In genomic region chr14:63654346-63654745, GRCh38 we compare ENCODE assay signal across 24 cellular contexts. TPM values are rescaled to one million over a fixed set of nuclear protein-coding genes. Genes with fewer than 3 reads are reported as not detected.
A peak's percentile ranks its signal among the peaks of the same experiment; 100 is the strongest.
DNase-seq lines count a peak whose midpoint lies in the region; ATAC-seq and TF ChIP-seq lines count a peak whose summit lies in the region.
"Had no signal": no experiment of that assay in that cellular context is flagged by ENCODE, and none has a peak within 500 bp of the region (broad histone marks: within the 10 kb centered on the region; RNA-seq: fewer than 3 reads in every experiment).

No MANE protein-coding gene starts in this region.

- H3K4me3 ChIP-seq in SK-N-SH (ENCODE audit: low read depth in 2 of 2, low read length in 1 of 2), result no peak overlapping the region
- H3K4me3 ChIP-seq: ascending aorta, cardiac muscle cell, SJCRH30, skin epidermis had no signal

- 59% methylated on average over 2 of the region's 2 CpGs for WGBS in SK-N-SH (ENCODE audit: low lambda C conversion rate)

- H3K4me1 ChIP-seq in SK-N-SH (ENCODE audit: control insufficient read depth in 1 of 2, insufficient read depth in 2 of 2, low read depth in 1 of 2, low read length in 1 of 2), result no peaks in the 10 kb centered on the region
- H3K4me1 ChIP-seq: ascending aorta, SJCRH30 had no signal

- H3K27me3 ChIP-seq in SK-N-SH (ENCODE audit: insufficient read depth), result no peaks in the 10 kb centered on the region
- H3K27me3 ChIP-seq: ascending aorta, cardiac muscle cell, SJCRH30 had no signal

- intact Hi-C loops in cardiac septum (cut with DNase I), result no loop called here

- peaks cover 5% of the 10 kb centered on the region for H3F3A ChIP-seq in SK-N-SH (replicated peaks; ENCODE audit: insufficient read depth)

- H2AFZ ChIP-seq in SK-N-SH (ENCODE audit: low read depth), result no peak overlapping the region

- no peak overlapping the region for H3K9ac ChIP-seq in SK-N-SH

- H4K20me1 ChIP-seq in SK-N-SH (ENCODE audit: insufficient read depth), result no peaks in the 10 kb centered on the region

- no peaks in the 10 kb centered on the region for H3K36me3 ChIP-seq in SK-N-SH (replicated peaks in 1 of 2; ENCODE audit: control insufficient read depth in 1 of 2, insufficient read depth in 2 of 2, low read length in 1 of 2)
- H3K36me3 ChIP-seq: ascending aorta, cardiac muscle cell, SJCRH30 had no signal

- no peak for ATAC-seq in SK-N-SH treated with all-trans-retinoic acid at 6 μM for 48 hours
- ATAC-seq: esophagus mucosa; left lobe of liver; stimulated activated naive B cell treated with anti-CD40 and anti-IgM and Interleukin-4, amounts not matched to agents 10 μg/mL and 1 μg/mL and 100 μg/mL, for 72 hours had no signal

- peak overlapping the region in 1 of 2 experiments; percentile 23; a peak in 2 of 4 replicates for H3K27ac ChIP-seq in SK-N-SH (ENCODE audit: low read depth in 2 of 2, low read length in 1 of 2)
- H3K27ac ChIP-seq: 22Rv1, ascending aorta, cardiac muscle cell, SJCRH30, skin epidermis had no signal

- H3K9me2 ChIP-seq in SK-N-SH, result no peaks in the 10 kb centered on the region

- H3K9me3 ChIP-seq in SK-N-SH, result no peaks in the 10 kb centered on the region
- H3K9me3 ChIP-seq: ascending aorta, SJCRH30 had no signal

- H3K79me2 ChIP-seq in SK-N-SH (ENCODE audit: insufficient read depth), result no peaks in the 10 kb centered on the region

- DNase-seq in SK-N-SH (no peak), HS-27A (ENCODE audit: low read depth) (peak; percentile 51), fibroblast of peridontal ligament (ENCODE audit: extremely low read depth) (peak; percentile 31), stromal cell of bone marrow (ENCODE audit: low read depth) (peak; percentile 46), cardiac septum (ENCODE audit: low spot score) (no peak), OCI-M2 (lab: John Stamatoyannopoulos, UW; ENCODE audit: unreplicated experiment) (no peak)
- no peak for DNase-seq in stimulated activated CD4-positive, alpha-beta T cell treated with anti-CD3 and anti-CD28 coated beads, Interleukin-2, amount 100 ng/mL, for 24 hours
- DNase-seq: activated B cell treated with CpG ODN at 0.5 μM for 24 hours; activated CD4-positive, alpha-beta T cell treated with anti-CD3 and anti-CD28 coated beads, Interleukin-2, amount 10 ng/mL, durations not matched to agents 7 days and 5 days; activated naive CD8-positive, alpha-beta T cell treated with anti-CD3 and anti-CD28 coated beads, Interleukin-2, amount 10 ng/mL, durations not matched to agents 7 days and 5 days; DMS153; endodermal cell; NCI-H146; NCI-H446; NCI-H82; SJCRH30; stimulated activated naive B cell treated with anti-CD40 and anti-IgM and Interleukin-4, amounts not matched to agents 10 μg/mL and 1 μg/mL and 100 μg/mL, for 72 hours had no signal

- POLR2A ChIA-PET in SK-N-SH (lab: Yijun Ruan, JAX), result no interaction called here

- no peak for TF ChIP-seq CTCF in SK-N-SH (IDR thresholded peaks at IDR 0.05)

- CTCF ChIA-PET in SK-N-SH (lab: Yijun Ruan, JAX), result interaction anchor here (0.9 to 1.3 kb wide), 2 partner anchors 21 to 265 kb away, joined by 3 read pairs; no protein-coding TSS in a partner anchor

- no peak overlapping the region for H3K4me2 ChIP-seq in SK-N-SH

- TF ChIP-seq RAD21 in SK-N-SH (IDR thresholded peaks at IDR 0.05; ENCODE audit: low read length), result no peak

- TF ChIP-seq EP300 in SK-N-SH (IDR thresholded peaks at IDR 0.05; ENCODE audit: borderline replicate concordance in 1 of 2, low read depth in 1 of 2, low read length in 1 of 2), result no peak

TF ChIP-seq in SK-N-SH, 30 proteins besides CTCF, POLR2A, EP300 and RAD21:
- TF ChIP-seq TCF12 (IDR thresholded peaks at IDR 0.05), result peak; percentile 11; the same call in 1 of the 2 replicates
- no peak for TF ChIP-seq SIN3A (IDR thresholded peaks at IDR 0.05; ENCODE audit: borderline replicate concordance, low read depth, low read length)
- no peak for TF ChIP-seq MAX (IDR thresholded peaks at IDR 0.05; ENCODE audit: low read depth)
- TF ChIP-seq SMC3 (IDR thresholded peaks at IDR 0.05; ENCODE audit: low read depth, low read length), result no peak
- peak; percentile 27; the same call in 1 of the 2 replicates for TF ChIP-seq FOSL2 (IDR thresholded peaks at IDR 0.05; ENCODE audit: borderline replicate concordance, low read depth)
- TF ChIP-seq GABPA (IDR thresholded peaks at IDR 0.05; ENCODE audit: low read depth), result no peak
- no peak for TF ChIP-seq TEAD4 (IDR thresholded peaks at IDR 0.05; ENCODE audit: borderline replicate concordance, insufficient read depth)
- no peak for TF ChIP-seq RCOR1 (IDR thresholded peaks at IDR 0.05; ENCODE audit: low read length)
- no peak for TF ChIP-seq POLR2AphosphoS5 (IDR thresholded peaks at IDR 0.05; ENCODE audit: low read depth, low read length)
- TF ChIP-seq TAF1 (IDR thresholded peaks at IDR 0.05; ENCODE audit: borderline replicate concordance, low read depth, low read length), result no peak

TF ChIP-seq in SK-N-SH treated with all-trans-retinoic acid at 6 μM for 48 hours, 23 proteins besides CTCF, POLR2A, EP300 and RAD21:
- no peak for TF ChIP-seq SNAI2 (CRISPR knock-in tag; IDR thresholded peaks at IDR 0.05)
- TF ChIP-seq TOX (CRISPR knock-in tag; IDR thresholded peaks at IDR 0.05; ENCODE audit: borderline replicate concordance), result no peak
- no peak for TF ChIP-seq ARNTL (CRISPR knock-in tag; IDR thresholded peaks at IDR 0.05; ENCODE audit: borderline replicate concordance, low read depth)
- no peak for TF ChIP-seq ZNF565 (CRISPR knock-in tag; conservative IDR thresholded peaks at IDR 0.05; ENCODE audit: low read depth)
- no peak for TF ChIP-seq TCF4 (CRISPR knock-in tag; IDR thresholded peaks at IDR 0.05; ENCODE audit: borderline replicate concordance)
- no peak for TF ChIP-seq RARB (CRISPR knock-in tag; IDR thresholded peaks at IDR 0.05)
- TF ChIP-seq ISL1 (CRISPR knock-in tag; IDR thresholded peaks at IDR 0.05), result no peak
- TF ChIP-seq PATZ1 (CRISPR knock-in tag; IDR thresholded peaks at IDR 0.05; ENCODE audit: borderline replicate concordance), result no peak
- no peak for TF ChIP-seq BACH2 (CRISPR knock-in tag; IDR thresholded peaks at IDR 0.05; ENCODE audit: borderline replicate concordance)
- no peak for TF ChIP-seq ZFP3 (CRISPR knock-in tag; IDR thresholded peaks at IDR 0.05)
- TF ChIP-seq CREB5 (CRISPR knock-in tag; IDR thresholded peaks at IDR 0.05; ENCODE audit: low read depth), result no peak
- no peak for TF ChIP-seq OSR1 (CRISPR knock-in tag; IDR thresholded peaks at IDR 0.05)
- no peak for TF ChIP-seq POU6F1 (CRISPR knock-in tag; IDR thresholded peaks at IDR 0.05; ENCODE audit: borderline replicate concordance, low read depth)
- TF ChIP-seq PPARA (CRISPR knock-in tag; IDR thresholded peaks at IDR 0.05; ENCODE audit: borderline replicate concordance), result no peak

RNA-seq across cellular contexts. Expression of gene WDR89, which starts 12.7 kb away (rescaled TPM):
- 2.6 and 3.1 TPM in 2 replicates for polyA plus RNA-seq in SK-N-SH (2012; rRNA removed)
- 4.9 and 6.2 TPM in 2 replicates for polyA plus RNA-seq in SK-N-SH (2012; cell fraction: cytosol; rRNA removed)
- 0.99 and 2.6 TPM in 2 replicates for polyA plus RNA-seq in SK-N-SH (2012; cell fraction: nucleus; rRNA removed)
- total RNA-seq in cardiac septum, result 6.9 TPM
- total RNA-seq: ascending aorta had no signal

Comparison
In these comparisons a context has a peak if more than half of its experiments do, and no peak if none do; other contexts are left out.
1. DNase-seq: peak in HS-27A (single experiment), fibroblast of peridontal ligament (single experiment) and stromal cell of bone marrow (single experiment); none in SK-N-SH (single experiment), cardiac septum (single experiment), OCI-M2 (single experiment) and stimulated activated CD4-positive, alpha-beta T cell treated with anti-CD3 and anti-CD28 coated beads, Interleukin-2, amount 100 ng/mL, for 24 hours (0 of 2).